12 cellular contexts compared by ENCODE assay signal in the genomic region with DNA sequence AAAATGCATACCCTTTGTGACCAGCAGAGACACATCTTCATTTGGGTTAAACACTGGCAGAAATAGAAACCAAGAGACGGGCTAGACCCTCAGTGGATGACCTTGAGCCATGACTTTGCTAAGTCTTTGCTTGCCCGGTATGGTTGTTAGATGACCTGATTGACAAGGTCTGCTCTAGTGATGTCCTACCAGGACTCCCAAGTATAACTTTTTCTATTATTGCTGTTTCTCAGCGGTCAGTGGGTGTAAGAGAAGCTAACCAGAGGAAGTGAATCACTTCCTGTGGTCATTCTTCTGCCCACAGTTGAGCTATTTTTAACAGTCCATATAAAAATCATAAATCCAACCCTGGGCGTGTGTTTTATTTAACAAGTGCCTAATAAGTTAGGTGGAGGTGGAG.
A peak's percentile ranks its signal among the peaks of the same experiment; 100 is the strongest.
DNase-seq lines count a peak whose midpoint lies in the region; ATAC-seq, FAIRE-seq and TF ChIP-seq lines count a peak whose summit lies in the region.
"Had no signal": no experiment of that assay in that cellular context is flagged by ENCODE, and none has a peak within 500 bp of the region (broad histone marks: within the 10 kb centered on the region; RNA-seq: fewer than 3 reads in every experiment).

No MANE protein-coding gene starts in this region.

- no peak overlapping the region for H3K4me2 ChIP-seq in HepG2 (ENCODE audit: low read depth, low read length)

- FAIRE-seq in HepG2 (lab: Jason Lieb, UNC) (no peak), urothelium cell line (lab: Jason Lieb, UNC) (no peak)

- H3K27me3 Mint-ChIP-seq in T-helper 17 cell, result peaks cover 48% of the 10 kb centered on the region

- H3K4me1 ChIP-seq in right lobe of liver (no peaks in the 10 kb centered on the region), HepG2 (ENCODE audit: insufficient read depth, low read length) (no peaks in the 10 kb centered on the region)
- H3K4me1 ChIP-seq: BE2C had no signal

- H3K36me3 ChIP-seq in right lobe of liver (no peaks in the 10 kb centered on the region), HepG2 (replicated peaks in 1 of 2; ENCODE audit: control insufficient read depth in 1 of 2, insufficient read depth in 2 of 2, low read length in 2 of 2) (no peaks in the 10 kb centered on the region)
- H3K36me3 ChIP-seq: BE2C, neutrophil had no signal

- TF ChIP-seq EP300 in HepG2 (IDR thresholded peaks at IDR 0.05; ENCODE audit: low read depth in 2 of 2, low read length in 2 of 2) (no peak), HepG2 (CRISPR knock-in tag; IDR thresholded peaks at IDR 0.05; ENCODE audit: borderline replicate concordance) (no peak)

- no peaks in the 10 kb centered on the region for H3K4me1 Mint-ChIP-seq in T-helper 17 cell

- CTCF ChIA-PET in HepG2 (lab: Yijun Ruan, JAX; ENCODE audit: low intra/inter-chr PET ratio, low total read pairs), result no interaction called here

- H3K36me3 Mint-ChIP-seq in T-helper 17 cell (ENCODE audit: low read depth), result peaks cover 3% of the 10 kb centered on the region
- H3K36me3 Mint-ChIP-seq: activated naive CD8-positive, alpha-beta T cell treated with anti-CD3 and anti-CD28 coated beads for 36 hours had no signal

- TF ChIP-seq POLR2A in right lobe of liver (IDR thresholded peaks at IDR 0.05) (no peak), HepG2 (IDR thresholded peaks at IDR 0.05; ENCODE audit: insufficient read depth in 1 of 2, low read depth in 2 of 2, low read length in 2 of 2) (no peak)

- H4K20me1 ChIP-seq in HepG2 (ENCODE audit: insufficient read depth, low read length), result no peaks in the 10 kb centered on the region

- WGBS in right lobe of liver (ENCODE audit: insufficient coverage, low coverage, low lambda C conversion rate, missing lambda C conversion rate), result 45% methylated on average over 4 of the region's 4 CpGs
- 14% methylated on average over 4 of the region's 4 CpGs for WGBS in HepG2 (ENCODE audit: low lambda C conversion rate)

- H2AFZ ChIP-seq in HepG2 (ENCODE audit: low read length), result no peak overlapping the region

- H3K27ac Mint-ChIP-seq in T-helper 17 cell, result no peak overlapping the region
- H3K27ac Mint-ChIP-seq: activated naive CD8-positive, alpha-beta T cell treated with anti-CD3 and anti-CD28 coated beads for 36 hours had no signal

- no peak overlapping the region for H3K4me3 ChIP-seq in right lobe of liver
- H3K4me3 ChIP-seq in HepG2 (replicated peaks in 1 of 3; ENCODE audit: insufficient read depth in 1 of 3, low read depth in 2 of 3, low read length in 3 of 3), result no peak overlapping the region

- DNase-seq in right lobe of liver (no peak), HepG2 (ENCODE audit: low spot score) (no peak), M059J (ENCODE audit: low read depth) (peak; percentile 90), dermis microvascular lymphatic vessel endothelial cell (ENCODE audit: low read depth in 2 of 2) (peak; percentile 48 to 73), urothelium cell line (ENCODE audit: low spot score) (peak; percentile 2), T-helper 17 cell (no peak), DMS153 (lab: John Stamatoyannopoulos, UW) (no peak)
- DNase-seq: activated naive CD8-positive, alpha-beta T cell treated with anti-CD3 and anti-CD28 coated beads for 36 hours; BE2C; T-helper 9 cell had no signal

- POLR2A ChIA-PET in HepG2 (lab: Yijun Ruan, JAX), result no interaction called here

- H3K27ac ChIP-seq in right lobe of liver, result no peak overlapping the region
- H3K27ac ChIP-seq in HepG2 (ENCODE audit: extremely low read length, insufficient read depth, low read length), result no peak overlapping the region
- H3K27ac ChIP-seq: neutrophil had no signal

- H3K9ac ChIP-seq in HepG2 (ENCODE audit: insufficient read depth, low read depth, low read length), result no peak overlapping the region

- H3K4me3 Mint-ChIP-seq in T-helper 17 cell, result no peak overlapping the region
- H3K4me3 Mint-ChIP-seq: activated naive CD8-positive, alpha-beta T cell treated with anti-CD3 and anti-CD28 coated beads for 36 hours had no signal

- no peak for TF ChIP-seq RAD21 in HepG2 (CRISPR knock-in tag; IDR thresholded peaks at IDR 0.05)

- no peaks in the 10 kb centered on the region for H3K9me3 ChIP-seq in right lobe of liver
- no peaks in the 10 kb centered on the region for H3K9me3 ChIP-seq in HepG2 (ENCODE audit: low read length)
- H3K9me3 ChIP-seq in T-helper 17 cell (ENCODE audit: control insufficient read depth, low read length, poor library complexity, severe bottlenecking), result peaks cover 3% of the 10 kb centered on the region
- H3K9me3 ChIP-seq: BE2C, neutrophil had no signal

- H3K27me3 ChIP-seq in right lobe of liver (no peaks in the 10 kb centered on the region), HepG2 (ENCODE audit: control insufficient read depth in 1 of 2, insufficient read depth in 2 of 2, low read length in 2 of 2) (peaks cover 0 to 10% of the 10 kb centered on the region in 2 experiments; a peak in 1 of 5 replicates)

- intact Hi-C loops in right lobe of liver (cut with DNase I) (no loop called here), HepG2 (cut with micrococcal nuclease; ENCODE audit: unreplicated experiment) (no loop called here)

- no TSS peak for BruUV-seq in HepG2 (replicated peaks; lab: Mats Ljungman, UMichigan)

- ATAC-seq in right lobe of liver, result peak in 3 of 4 donors; percentile 34 to 64 (median 45)
- no peak for ATAC-seq in HepG2
- no peak for ATAC-seq in HG03432 (IDR thresholded peaks at IDR 0.05; ENCODE audit: unreplicated experiment)
- ATAC-seq in T-helper 17 cell, result no peak

- H3K79me2 ChIP-seq in HepG2 (ENCODE audit: insufficient read depth, low read length), result no peaks in the 10 kb centered on the region

- TF ChIP-seq CTCF in right lobe of liver (IDR thresholded peaks at IDR 0.05) (no peak), HepG2 (CRISPR knock-in tag; IDR thresholded peaks at IDR 0.05) (no peak)

- in situ Hi-C loops in HepG2 (cut with HindIII; ENCODE audit: extremely low pct_ligation_motif_present, low pct_unique_long_range_greater_than_20kb), result no loop called here

TF ChIP-seq in HepG2, 621 proteins besides CTCF, POLR2A, EP300 and RAD21:
- TF ChIP-seq HMG20B (CRISPR knock-in tag; conservative IDR thresholded peaks at IDR 0.05) (no peak), ZNF510 (CRISPR knock-in tag; IDR thresholded peaks at IDR 0.05; ENCODE audit: low read depth) (no peak), ZFY (CRISPR knock-in tag; IDR thresholded peaks at IDR 0.05) (no peak), TEF (CRISPR knock-in tag; IDR thresholded peaks at IDR 0.05) (no peak), HMGXB4 (CRISPR knock-in tag; IDR thresholded peaks at IDR 0.05; ENCODE audit: borderline replicate concordance in 1 of 2, low read depth in 1 of 2) (no peak), BCL3 (CRISPR knock-in tag; IDR thresholded peaks at IDR 0.05) (no peak), MED13 (CRISPR knock-in tag; IDR thresholded peaks at IDR 0.05) (no peak), ZNF484 (CRISPR knock-in tag; IDR thresholded peaks at IDR 0.05; ENCODE audit: borderline replicate concordance, low read depth) (no peak), NFE2L2 (IDR thresholded peaks at IDR 0.05; ENCODE audit: low read length) (no peak), POLR2AphosphoS5 (IDR thresholded peaks at IDR 0.05; ENCODE audit: low read depth, low read length) (no peak)
- TF ChIP-seq, protein P1, sequence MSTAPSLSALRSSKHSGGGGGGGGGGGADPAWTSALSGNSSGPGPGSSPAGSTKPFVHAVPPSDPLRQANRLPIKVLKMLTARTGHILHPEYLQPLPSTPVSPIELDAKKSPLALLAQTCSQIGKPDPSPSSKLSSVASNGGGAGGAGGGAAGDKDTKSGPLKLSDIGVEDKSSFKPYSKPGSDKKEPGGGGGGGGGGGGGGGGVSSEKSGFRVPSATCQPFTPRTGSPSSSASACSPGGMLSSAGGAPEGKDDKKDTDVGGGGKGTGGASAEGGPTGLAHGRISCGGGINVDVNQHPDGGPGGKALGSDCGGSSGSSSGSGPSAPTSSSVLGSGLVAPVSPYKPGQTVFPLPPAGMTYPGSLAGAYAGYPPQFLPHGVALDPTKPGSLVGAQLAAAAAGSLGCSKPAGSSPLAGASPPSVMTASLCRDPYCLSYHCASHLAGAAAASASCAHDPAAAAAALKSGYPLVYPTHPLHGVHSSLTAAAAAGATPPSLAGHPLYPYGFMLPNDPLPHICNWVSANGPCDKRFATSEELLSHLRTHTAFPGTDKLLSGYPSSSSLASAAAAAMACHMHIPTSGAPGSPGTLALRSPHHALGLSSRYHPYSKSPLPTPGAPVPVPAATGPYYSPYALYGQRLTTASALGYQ (CRISPR knock-in tag; IDR thresholded peaks at IDR 0.05), result no peak
TF ChIP-seq in HepG2: peak in this region for 0.

Comparison
In these comparisons a context has a peak if more than half of its experiments do, and no peak if none do; other contexts are left out.
1. ATAC-seq: peak in right lobe of liver (3 of 4); none in HepG2 (single experiment), HG03432 (single experiment) and T-helper 17 cell (single experiment).
2. DNase-seq: peak in M059J (single experiment), dermis microvascular lymphatic vessel endothelial cell (2 of 2) and urothelium cell line (single experiment); none in right lobe of liver (0 of 3), HepG2 (single experiment), T-helper 17 cell (0 of 3) and DMS153 (single experiment).